Comparison of ENCODE assay signal across 12 cellular contexts in the genomic region with DNA sequence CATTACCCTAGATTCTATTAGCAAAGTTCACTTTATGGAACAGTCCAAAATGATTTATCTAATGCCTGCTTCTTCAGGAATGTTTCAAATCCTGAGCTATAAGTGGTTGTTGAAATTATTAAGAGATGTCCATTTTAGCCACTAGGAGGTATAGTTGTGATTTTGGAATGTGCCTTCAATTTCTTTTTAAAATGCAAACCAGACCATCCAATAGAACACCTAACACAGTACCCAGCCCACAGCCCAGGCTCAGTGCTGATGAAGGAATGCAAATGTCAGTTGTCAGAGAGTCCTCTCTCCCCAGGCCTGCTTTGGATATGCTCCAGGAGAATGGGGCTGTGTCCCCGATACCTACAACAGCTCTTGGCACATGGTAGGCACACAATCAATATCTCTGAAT.
DNase-seq lines count a peak whose midpoint lies in the region; FAIRE-seq and TF ChIP-seq lines count a peak whose summit lies in the region.
"Had no signal": no experiment of that assay in that cellular context is flagged by ENCODE, and none has a peak within 500 bp of the region (broad histone marks: within the 10 kb centered on the region; RNA-seq: fewer than 3 reads in every experiment).

No MANE protein-coding gene starts in this region.

- H3K9me1 ChIP-seq in endothelial cell of umbilical vein (replicated peaks; ENCODE audit: control insufficient read depth, extremely low read depth, insufficient read depth, low read length), result no peaks in the 10 kb centered on the region

- BruUV-seq in endothelial cell of umbilical vein (replicated peaks; lab: Mats Ljungman, UMichigan), result no TSS peak

- TF ChIP-seq POLR2A in endothelial cell of umbilical vein (IDR thresholded peaks at IDR 0.05; ENCODE audit: low read depth, low read length), result no peak
- TF ChIP-seq POLR2A in GM12891 (IDR thresholded peaks at IDR 0.05; ENCODE audit: low read depth, low read length), result no peak

- H3K4me1 ChIP-seq in endothelial cell of umbilical vein (ENCODE audit: control insufficient read depth, extremely low read depth, insufficient read depth, low read length), result no peaks in the 10 kb centered on the region

- FAIRE-seq in endothelial cell of umbilical vein (lab: Jason Lieb, UNC), result peak; percentile 81
- FAIRE-seq in GM12891 (lab: Jason Lieb, UNC), result no peak

- intact Hi-C loops in endothelial cell of umbilical vein (cut with micrococcal nuclease), result loop anchor here (1.0 kb wide), 1 partner anchor 227 kb away; no protein-coding TSS in a partner anchor

- H3K4me2 ChIP-seq in endothelial cell of umbilical vein (ENCODE audit: insufficient read depth, low read length), result no peak overlapping the region

- POLR2A ChIA-PET in GM10248 (lab: Yijun Ruan, JAX), result no interaction called here
- POLR2A ChIA-PET in endothelial cell of umbilical vein (lab: Charles Lee), result interaction anchor here (0.6 to 1.0 kb wide), 2 partner anchors 103 to 222 kb away, joined by 3 read pairs; no protein-coding TSS in a partner anchor

- H2AFZ ChIP-seq in endothelial cell of umbilical vein (ENCODE audit: low read depth, low read length), result no peak overlapping the region

- CTCF ChIA-PET in GM10248 (lab: Yijun Ruan, JAX) (interaction anchor here (0.6 to 4.9 kb wide), 10 partner anchors 12 to 232 kb away, joined by 3 to 45 read pairs (median 3); no protein-coding TSS in a partner anchor), endothelial cell of umbilical vein (lab: Charles Lee) (interaction anchor here (0.6 to 2.2 kb wide), 53 partner anchors 9 to 577 kb away, joined by 3 to 102 read pairs (median 5); no protein-coding TSS in a partner anchor)

- no peaks in the 10 kb centered on the region for H3K9me3 ChIP-seq in endothelial cell of umbilical vein (replicated peaks; ENCODE audit: control insufficient read depth, insufficient read depth, low read length)
- H3K9me3 ChIP-seq: gastrocnemius medialis had no signal

- TF ChIP-seq CTCF in GM10248 (IDR thresholded peaks at IDR 0.05; ENCODE audit: control extremely low read depth, extremely low read depth, low read depth, missing control alignments) (peak; percentile 4), endothelial cell of umbilical vein (IDR thresholded peaks at IDR 0.05; ENCODE audit: extremely low read depth in 1 of 2, insufficient read depth in 1 of 2, low read depth in 1 of 2, low read length in 2 of 2) (peak; percentile 17)

- H3K9ac ChIP-seq in endothelial cell of umbilical vein (replicated peaks; ENCODE audit: extremely low read depth, insufficient read depth, low read length), result no peak overlapping the region

- no peaks in the 10 kb centered on the region for H3K79me2 ChIP-seq in endothelial cell of umbilical vein (ENCODE audit: control insufficient read depth, insufficient read depth, low read length)

- no peaks in the 10 kb centered on the region for H4K20me1 ChIP-seq in endothelial cell of umbilical vein (replicated peaks; ENCODE audit: control insufficient read depth, extremely low read depth, insufficient read depth, low read length)

- no peak overlapping the region for H3K4me3 ChIP-seq in endothelial cell of umbilical vein (replicated peaks in 1 of 3; ENCODE audit: insufficient read depth in 1 of 3, low read depth in 1 of 3, low read length in 3 of 3)
- H3K4me3 ChIP-seq: gastrocnemius medialis had no signal

- DNase-seq in GM10248 (ENCODE audit: extremely low spot score) (no peak), NCI-H460 (ENCODE audit: extremely low read depth, low read depth) (peak; percentile 3), endothelial cell of umbilical vein (ENCODE audit: low read depth, low spot score) (peak; percentile 47), pons (ENCODE audit: low spot score) (peak; percentile 17), NCI-H1417 treated with DMSO at 0.1 percent for 48 hours (lab: John Stamatoyannopoulos, UW) (no peak), SIG-M5 (lab: John Stamatoyannopoulos, UW) (no peak), COLO668 (lab: John Stamatoyannopoulos, UW; ENCODE audit: unreplicated experiment) (no peak), GM12891 (ENCODE audit: insufficient read length, low spot score) (no peak)
- DNase-seq: activated CD8-positive, alpha-beta T cell treated with anti-CD3 and anti-CD28 coated beads for 36 hours; gastrocnemius medialis; midbrain had no signal

- H3K27ac ChIP-seq in endothelial cell of umbilical vein (ENCODE audit: insufficient read depth, low read depth, low read length), result no peak overlapping the region
- H3K27ac ChIP-seq: gastrocnemius medialis, HL-60 had no signal

- no peaks in the 10 kb centered on the region for H3K36me3 ChIP-seq in endothelial cell of umbilical vein (ENCODE audit: control insufficient read depth in 2 of 2, extremely low read depth in 1 of 2, insufficient read depth in 2 of 2, low read length in 2 of 2)
- H3K36me3 ChIP-seq: gastrocnemius medialis had no signal

- dilution Hi-C loops in endothelial cell of umbilical vein (cut with MboI; ENCODE audit: extremely low pct_ligation_motif_present, low sequenced_read_pairs), result no loop called here

- H3K27me3 ChIP-seq in endothelial cell of umbilical vein (ENCODE audit: control insufficient read depth in 2 of 2, insufficient read depth in 2 of 2, low read length in 2 of 2), result peaks cover 0 to 5% of the 10 kb centered on the region in 2 experiments
- H3K27me3 ChIP-seq: gastrocnemius medialis had no signal

TF ChIP-seq in endothelial cell of umbilical vein, 7 proteins besides CTCF, POLR2A, EP300 and RAD21:
- TF ChIP-seq EZH2 (IDR thresholded peaks at IDR 0.05; ENCODE audit: borderline replicate concordance, low read depth, low read length, severe bottlenecking) (no peak), GATA2 (IDR thresholded peaks at IDR 0.05; ENCODE audit: insufficient read depth, insufficient read length, low read depth, low read length) (no peak), MAX (IDR thresholded peaks at IDR 0.05; ENCODE audit: insufficient read depth, insufficient read length) (no peak), FOS (IDR thresholded peaks at IDR 0.05; ENCODE audit: borderline replicate concordance, insufficient read depth, low read length) (no peak), JUN (IDR thresholded peaks at IDR 0.05; ENCODE audit: borderline replicate concordance, insufficient read depth, insufficient read length, low read depth) (no peak), POLR2AphosphoS5 (IDR thresholded peaks at IDR 0.05; ENCODE audit: insufficient read depth, low read depth, low read length) (no peak), MYC (IDR thresholded peaks at IDR 0.05; ENCODE audit: low read depth, low read length) (no peak)

TF ChIP-seq in GM12891, 5 proteins besides CTCF, POLR2A, EP300 and RAD21:
- TF ChIP-seq POLR2AphosphoS5 (IDR thresholded peaks at IDR 0.05; ENCODE audit: low read depth, low read length) (no peak), TAF1 (IDR thresholded peaks at IDR 0.05; ENCODE audit: low read depth, low read length) (no peak), PAX5 (IDR thresholded peaks at IDR 0.05; ENCODE audit: insufficient read depth, low read length, severe bottlenecking) (no peak), POU2F2 (IDR thresholded peaks at IDR 0.05; ENCODE audit: low read depth, low read length) (no peak), SPI1 (IDR thresholded peaks at IDR 0.05; ENCODE audit: low read depth, low read length) (no peak)

Comparison
In these comparisons a context has a peak if more than half of its experiments do, and no peak if none do; other contexts are left out.
1. DNase-seq: peak in NCI-H460 (single experiment), endothelial cell of umbilical vein (single experiment) and pons (single experiment); none in GM10248 (single experiment), NCI-H1417 treated with DMSO at 0.1 percent for 48 hours (single experiment), SIG-M5 (single experiment), COLO668 (single experiment) and GM12891 (single experiment).